Comparison of ENCODE assay signal across 1 cellular context in genomic region chr20:63518946-63519764, GRCh38.
TF ChIP-seq lines count a peak whose summit lies in the region.

No MANE protein-coding gene starts in this region.

TF ChIP-seq in HepG2, 621 proteins besides CTCF, POLR2A, EP300 and RAD21 (continues in another document):
- no peak for TF ChIP-seq RARA (CRISPR knock-in tag; IDR thresholded peaks at IDR 0.05)
- TF ChIP-seq GRHL1 (CRISPR knock-in tag; conservative IDR thresholded peaks at IDR 0.05): no peak
- TF ChIP-seq MED8 (CRISPR knock-in tag; IDR thresholded peaks at IDR 0.05; ENCODE audit: insufficient replicate concordance): no peak
- no peak for TF ChIP-seq ZNF576 (CRISPR knock-in tag; IDR thresholded peaks at IDR 0.05)
- no peak for TF ChIP-seq ZNF713 (CRISPR knock-in tag; IDR thresholded peaks at IDR 0.05)
- no peak for TF ChIP-seq KDM5B (CRISPR knock-in tag; IDR thresholded peaks at IDR 0.05; ENCODE audit: borderline replicate concordance)
- no peak for TF ChIP-seq IRF9 (CRISPR knock-in tag; IDR thresholded peaks at IDR 0.05; ENCODE audit: borderline replicate concordance)
- no peak for TF ChIP-seq ZNF468 (CRISPR knock-in tag; IDR thresholded peaks at IDR 0.05)
- TF ChIP-seq PTBP1 (IDR thresholded peaks at IDR 0.05; ENCODE audit: low read depth, low read length, poor library complexity, severe bottlenecking): no peak
- TF ChIP-seq IRF2 (CRISPR knock-in tag; IDR thresholded peaks at IDR 0.05): no peak
- no peak for TF ChIP-seq TFE3 (CRISPR knock-in tag; IDR thresholded peaks at IDR 0.05)
- TF ChIP-seq NAIF1 (CRISPR knock-in tag; IDR thresholded peaks at IDR 0.05; ENCODE audit: borderline replicate concordance): no peak
- no peak; the same call in 1 of the 2 replicates for TF ChIP-seq CHCHD3 (CRISPR knock-in tag; IDR thresholded peaks at IDR 0.05)
- 0 out of 2 replicates have a peak, but pooled peaks have one; percentile 11 for TF ChIP-seq FOXM1 (CRISPR knock-in tag; IDR thresholded peaks at IDR 0.05)
- no peak for TF ChIP-seq ZNF33B (CRISPR knock-in tag; IDR thresholded peaks at IDR 0.05)
- no peak for TF ChIP-seq ZNF138 (CRISPR knock-in tag; IDR thresholded peaks at IDR 0.05; ENCODE audit: low read depth)
- TF ChIP-seq YY1 (IDR thresholded peaks at IDR 0.05; ENCODE audit: insufficient read depth, insufficient replicate concordance, low read depth, low read length): no peak
- TF ChIP-seq HDAC6 (IDR thresholded peaks at IDR 0.05; ENCODE audit: low read depth, low read length): no peak
- TF ChIP-seq ZNF777 (CRISPR knock-in tag; IDR thresholded peaks at IDR 0.05): peak; percentile 35; the same call in 1 of the 2 replicates
- no peak for TF ChIP-seq KMT2A (CRISPR knock-in tag; IDR thresholded peaks at IDR 0.05)
- TF ChIP-seq ZNF121 (CRISPR knock-in tag; IDR thresholded peaks at IDR 0.05): no peak
- 0 out of 2 replicates have a peak, but pooled peaks have one; percentile 5 for TF ChIP-seq MTA1 (CRISPR knock-in tag; IDR thresholded peaks at IDR 0.05; ENCODE audit: borderline replicate concordance)
- no peak for TF ChIP-seq ZNF501 (CRISPR knock-in tag; IDR thresholded peaks at IDR 0.05)
- TF ChIP-seq ZNF512B (CRISPR knock-in tag; IDR thresholded peaks at IDR 0.05; ENCODE audit: borderline replicate concordance): no peak
- no peak for TF ChIP-seq ZMYM2 (CRISPR knock-in tag; IDR thresholded peaks at IDR 0.05)
- no peak for TF ChIP-seq MNT (IDR thresholded peaks at IDR 0.05)
- TF ChIP-seq PAF1 (CRISPR knock-in tag; IDR thresholded peaks at IDR 0.05): no peak
- no peak for TF ChIP-seq TMF1 (CRISPR knock-in tag; IDR thresholded peaks at IDR 0.05; ENCODE audit: low read depth)
- TF ChIP-seq CEBPZ (IDR thresholded peaks at IDR 0.05; ENCODE audit: low read length): no peak
- no peak for TF ChIP-seq ZNF253 (CRISPR knock-in tag; IDR thresholded peaks at IDR 0.05; ENCODE audit: borderline replicate concordance)
- peak; percentile 28 for TF ChIP-seq HNRNPLL (IDR thresholded peaks at IDR 0.05; ENCODE audit: low read depth, low read length, poor library complexity, severe bottlenecking)
- 0 out of 2 replicates have a peak, but pooled peaks have one; percentile 35 for TF ChIP-seq BCL3 (CRISPR knock-in tag; IDR thresholded peaks at IDR 0.05)
- TF ChIP-seq NR0B2 (CRISPR knock-in tag; IDR thresholded peaks at IDR 0.05): no peak
- no peak for TF ChIP-seq MYC (CRISPR knock-in tag; IDR thresholded peaks at IDR 0.05; ENCODE audit: borderline replicate concordance)
- no peak for TF ChIP-seq NFRKB (IDR thresholded peaks at IDR 0.05)
- TF ChIP-seq KDM4B (CRISPR knock-in tag; IDR thresholded peaks at IDR 0.05): no peak
- no peak for TF ChIP-seq TFDP2 (CRISPR knock-in tag; IDR thresholded peaks at IDR 0.05)
- TF ChIP-seq SKIL (CRISPR knock-in tag; IDR thresholded peaks at IDR 0.05; ENCODE audit: borderline replicate concordance): no peak
- TF ChIP-seq KMT2B (CRISPR knock-in tag; IDR thresholded peaks at IDR 0.05): no peak
- TF ChIP-seq MLX (CRISPR knock-in tag; IDR thresholded peaks at IDR 0.05): no peak
- no peak for TF ChIP-seq ZNF704 (CRISPR knock-in tag; IDR thresholded peaks at IDR 0.05; ENCODE audit: borderline replicate concordance)
- no peak for TF ChIP-seq MATR3 (CRISPR knock-in tag; IDR thresholded peaks at IDR 0.05)
- no peak for TF ChIP-seq KLF6 (CRISPR knock-in tag; IDR thresholded peaks at IDR 0.05)
